8 cellular contexts compared by ENCODE assay signal in genomic region chr19:16659464-16659831, GRCh38. TPM values are rescaled to one million over a fixed set of nuclear protein-coding genes. Genes with fewer than 3 reads are reported as not detected.
DNase-seq lines count a peak whose midpoint lies in the region; ATAC-seq and TF ChIP-seq lines count a peak whose summit lies in the region.

No MANE protein-coding gene starts in this region.

- H3K9ac ChIP-seq in skeletal muscle tissue (ENCODE audit: low read depth in 1 of 3, low read length in 3 of 3): peak overlapping the region; percentile 40 to 98 (median 83)

- no peaks in the 10 kb centered on the region for H3K9me3 Mint-ChIP-seq in activated B cell treated with CpG ODN at 0.5 μM for 24 hours

- in situ Hi-C loops in HAP-1 (cut with MboI; ENCODE audit: low sequenced_read_pairs): no loop called here

- H3K27ac ChIP-seq in right cardiac atrium (ENCODE audit: low read length): no peak overlapping the region
- H3K27ac ChIP-seq in skeletal muscle tissue (ENCODE audit: low read depth, low read length): peak overlapping the region; percentile 100

- H3K4me3 Mint-ChIP-seq in activated B cell treated with CpG ODN at 0.5 μM for 24 hours: peak overlapping the region; percentile 97

- no peak for DNase-seq in HAP-1 (ENCODE audit: low spot score in 2 of 2)
- no peak for DNase-seq in activated B cell treated with CpG ODN at 0.5 μM for 24 hours
- no peak for DNase-seq in right cardiac atrium
- no peak for DNase-seq in NCI-H1092 (lab: John Stamatoyannopoulos, UW)
- no peak for DNase-seq in NCI-H446 treated with DMSO at 0.1 percent for 48 hours (lab: John Stamatoyannopoulos, UW)
- no peak for DNase-seq in NCI-H1417 (lab: John Stamatoyannopoulos, UW)

- H3K36me3 ChIP-seq in HAP-1 (replicated peaks) (peaks cover 40% of the 10 kb centered on the region), skeletal muscle tissue (ENCODE audit: control insufficient read depth in 3 of 3, insufficient read depth in 3 of 3, low read length in 3 of 3) (peaks cover 29 to 43% (median 31%) of the 10 kb centered on the region in 3 donors)

- H3K36me3 Mint-ChIP-seq in activated B cell treated with CpG ODN at 0.5 μM for 24 hours (ENCODE audit: low read depth): peaks cover 44% of the 10 kb centered on the region

- no peaks in the 10 kb centered on the region for H3K27me3 Mint-ChIP-seq in activated B cell treated with CpG ODN at 0.5 μM for 24 hours

- intact Hi-C loops in activated B cell treated with CpG ODN at 0.5 μM for 24 hours (cut with micrococcal nuclease) (no loop called here), right cardiac atrium (cut with DNase I) (no loop called here)

- 1% methylated on average over 14 of the region's 14 CpGs for WGBS in right cardiac atrium

- peaks cover 9% of the 10 kb centered on the region for H3K4me1 ChIP-seq in HAP-1
- H3K4me1 ChIP-seq in right cardiac atrium (ENCODE audit: control insufficient read depth, insufficient read depth, low read length): peaks cover 2% of the 10 kb centered on the region
- H3K4me1 ChIP-seq in skeletal muscle tissue (ENCODE audit: control insufficient read depth in 3 of 3, insufficient read depth in 3 of 3, low read length in 3 of 3): peaks cover 35 to 49% (median 39%) of the 10 kb centered on the region in 3 donors

- H3K27me3 ChIP-seq in HAP-1 (ENCODE audit: low read depth) (no peaks in the 10 kb centered on the region), right cardiac atrium (ENCODE audit: control insufficient read depth, insufficient read depth) (no peaks in the 10 kb centered on the region), skeletal muscle tissue (ENCODE audit: control insufficient read depth in 3 of 3, insufficient read depth in 3 of 3, low read length in 3 of 3) (no peaks in the 10 kb centered on the region)

- POLR2A ChIA-PET in activated B cell treated with CpG ODN at 0.5 μM for 24 hours (lab: Charles Lee): interaction anchor here (0.6 to 6.2 kb wide), 13 partner anchors 12 to 562 kb away, joined by 3 to 137 read pairs (median 4); partner anchors contain the start of genes C19orf44, CALR3, MED26 and SLC35E1

- peak overlapping the region; percentile 81 for H3K4me3 ChIP-seq in HAP-1
- peak overlapping the region; percentile 66 for H3K4me3 ChIP-seq in right cardiac atrium (ENCODE audit: low read length)
- H3K4me3 ChIP-seq in skeletal muscle tissue (ENCODE audit: low read length in 3 of 3): peak overlapping the region; percentile 97 to 100 (median 99)

- H3K4me1 Mint-ChIP-seq in activated B cell treated with CpG ODN at 0.5 μM for 24 hours: peaks cover 50% of the 10 kb centered on the region

- no peak for ATAC-seq in activated B cell treated with CpG ODN at 0.5 μM for 24 hours (ENCODE audit: low read depth)
- no peak for ATAC-seq in right cardiac atrium
- no peak for ATAC-seq in GM21825 (IDR thresholded peaks at IDR 0.05; ENCODE audit: unreplicated experiment)

- TF ChIP-seq CTCF in activated B cell treated with CpG ODN at 0.5 μM for 24 hours (IDR thresholded peaks at IDR 0.05): no peak

- H3K27ac Mint-ChIP-seq in activated B cell treated with CpG ODN at 0.5 μM for 24 hours: peak overlapping the region; percentile 95

- no peaks in the 10 kb centered on the region for H3K9me3 ChIP-seq in HAP-1
- no peaks in the 10 kb centered on the region for H3K9me3 ChIP-seq in right cardiac atrium (ENCODE audit: control insufficient read depth, low read length)
- no peaks in the 10 kb centered on the region for H3K9me3 ChIP-seq in skeletal muscle tissue (ENCODE audit: control insufficient read depth in 3 of 3, low read length in 3 of 3)

- CTCF ChIA-PET in activated B cell treated with CpG ODN at 0.5 μM for 24 hours (lab: Charles Lee): interaction anchor here (1.5 kb wide), 1 partner anchor 31 kb away, joined by 3 read pairs; the partner anchor contains the start of gene MED26

RNA-seq across cellular contexts. Expression of gene SMIM7, which starts 0.5 kb away (rescaled TPM):
- total RNA-seq in activated B cell treated with CpG ODN at 0.5 μM for 24 hours: 90.2 and 110 TPM in 2 replicates
- 10 to 100 TPM; 42.7 to 54.3 (median 45.9) TPM for total RNA-seq in right cardiac atrium
- 62.6 TPM for polyA plus RNA-seq in right cardiac atrium
- 48.0 TPM for total RNA-seq in skeletal muscle tissue

RNA-seq across cellular contexts. Expression of gene TMEM38A, which starts 1.5 kb away (rescaled TPM):
- total RNA-seq in activated B cell treated with CpG ODN at 0.5 μM for 24 hours (3.1 and 4.0 TPM in 2 replicates), right cardiac atrium (10 to 100 TPM in 3 of 4 donors, 1 to 10 TPM in 1; 6.8 to 17.0 (median 14.0) TPM), skeletal muscle tissue (129 TPM)
- 13.5 TPM for polyA plus RNA-seq in right cardiac atrium

RNA-seq across cellular contexts. Expression of gene MED26, which starts 31.4 kb away (rescaled TPM):
- total RNA-seq in activated B cell treated with CpG ODN at 0.5 μM for 24 hours (32.0 and 36.1 TPM in 2 replicates), right cardiac atrium (1 to 10 TPM; 5.3 to 6.1 (median 5.6) TPM), skeletal muscle tissue (2.6 TPM)
- 4.5 TPM for polyA plus RNA-seq in right cardiac atrium
